Comparison of ENCODE assay signal across 20 cellular contexts in the genomic region with DNA sequence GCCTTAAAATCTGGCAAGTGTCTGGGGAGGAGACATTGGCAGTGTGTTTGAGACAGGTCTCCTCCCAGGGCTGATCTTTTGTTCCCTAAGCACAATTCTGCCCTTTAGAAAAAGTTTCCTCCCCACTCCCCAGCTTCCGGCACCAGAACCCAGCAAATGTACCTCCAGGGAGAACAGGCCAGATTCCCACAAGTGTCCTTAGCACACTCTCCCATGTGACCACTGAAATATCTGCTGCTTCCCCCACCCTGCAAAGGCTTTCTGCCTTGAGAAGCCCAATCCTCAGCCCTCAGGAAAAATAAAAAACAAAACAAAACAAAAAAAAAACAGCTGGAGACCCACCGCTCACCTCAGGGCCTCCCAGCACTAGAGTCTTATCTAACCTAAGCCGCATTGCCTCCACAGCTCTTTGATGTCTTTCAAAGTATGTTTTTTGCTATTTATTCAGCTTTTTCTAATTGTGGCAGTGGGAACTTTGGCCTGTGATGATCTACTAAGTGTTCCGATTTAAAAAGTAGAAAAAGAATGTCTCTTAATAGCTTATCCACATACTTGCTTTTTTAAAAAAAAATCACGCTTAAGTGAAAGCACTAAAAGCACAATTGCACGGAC. TPM values are rescaled to one million over a fixed set of nuclear protein-coding genes. Genes with fewer than 3 reads are reported as not detected.
DNase-seq lines count a peak whose midpoint lies in the region; ATAC-seq and TF ChIP-seq lines count a peak whose summit lies in the region.
"Had no signal": no experiment of that assay in that cellular context is flagged by ENCODE, and none has a peak within 500 bp of the region (broad histone marks: within the 10 kb centered on the region; RNA-seq: fewer than 3 reads in every experiment).

No MANE protein-coding gene starts in this region.

- peak overlapping the region in 4 of 10 donors; percentile 9 to 34 (median 32) for H3K27ac ChIP-seq in heart right ventricle
- no peak overlapping the region for H3K27ac ChIP-seq in osteoblast (ENCODE audit: low read depth, low read length)
- peak overlapping the region; percentile 84 for H3K27ac ChIP-seq in vagina
- H3K27ac ChIP-seq: parathyroid adenoma, RWPE1 had no signal

- H3K4me3 ChIP-seq in heart right ventricle (no peak overlapping the region), osteoblast (ENCODE audit: insufficient read depth, low read length) (no peak overlapping the region), vagina (no peak overlapping the region)

- H3K27me3 ChIP-seq in heart right ventricle (peaks cover 0 to 17% (median 2%) of the 10 kb centered on the region in 7 donors), osteoblast (ENCODE audit: insufficient read depth, low read length) (no peaks in the 10 kb centered on the region), vagina (no peaks in the 10 kb centered on the region)
- H3K27me3 ChIP-seq: BE2C had no signal

- ATAC-seq in Right ventricle myocardium inferior (peak; percentile 30), heart right ventricle (peak in 7 of 8 donors; percentile 35 to 67 (median 48)), HG02623 (IDR thresholded peaks at IDR 0.05; ENCODE audit: unreplicated experiment) (no peak)

- intact Hi-C loops in Right ventricle myocardium inferior (cut with DNase I) = loop anchor here (2.0 kb wide), 1 partner anchor 23 kb away; no protein-coding TSS in a partner anchor
- intact Hi-C loops in cardiac septum (cut with DNase I) = no loop called here
- intact Hi-C loops in heart right ventricle (cut with DNase I) = no loop called here
- intact Hi-C loops in vagina (cut with DNase I) = no loop called here

- no peak for TF ChIP-seq CTCF in heart right ventricle (IDR thresholded peaks at IDR 0.05)
- TF ChIP-seq CTCF in osteoblast (IDR thresholded peaks at IDR 0.05; ENCODE audit: extremely low read depth, low read depth, low read length) = no peak
- TF ChIP-seq CTCF in vagina (IDR thresholded peaks at IDR 0.05) = no peak

- H4K20me1 ChIP-seq in osteoblast (ENCODE audit: insufficient read depth, low read length) = no peaks in the 10 kb centered on the region

- peak overlapping the region; percentile 28 for H2AFZ ChIP-seq in osteoblast (ENCODE audit: low read length)
- H2AFZ ChIP-seq: parathyroid adenoma had no signal

- 71 to 80% methylated on average over 6 of the region's 6 CpGs for WGBS in heart right ventricle, 2 donors

- H3K79me2 ChIP-seq in osteoblast (ENCODE audit: insufficient read depth, low read length) = no peaks in the 10 kb centered on the region
- H3K79me2 ChIP-seq: parathyroid adenoma had no signal

- TF ChIP-seq POLR2A in vagina (IDR thresholded peaks at IDR 0.05) = no peak

- H3K4me2 ChIP-seq in osteoblast (ENCODE audit: insufficient read depth, low read length) = no peak overlapping the region

- DNase-seq in Right ventricle myocardium inferior (ENCODE audit: missing footprints) = no peak
- DNase-seq in cardiac septum (ENCODE audit: low spot score) = no peak
- DNase-seq in heart right ventricle = no peak
- DNase-seq in osteoblast (ENCODE audit: insufficient read length, low spot score, missing footprints) = no peak
- DNase-seq in vagina (ENCODE audit: extremely low spot score in 2 of 2) = no peak
- no peak for DNase-seq in NCI-H82 (lab: John Stamatoyannopoulos, UW)
- no peak for DNase-seq in NCI-H1105 (lab: John Stamatoyannopoulos, UW)
- DNase-seq: activated CD4-positive, alpha-beta T cell treated with anti-CD3 and anti-CD28 coated beads, Interleukin-2, amount 10 ng/mL, durations not matched to agents 24 days and 14 days; activated naive CD4-positive, alpha-beta T cell treated with Interleukin-2 at 50 U/mL for 16 hours; anterior cingulate cortex; BE2C; GDM1; MM.1S; NCI-H187; NCI-H446; small intestine; stimulated activated CD4-positive, alpha-beta T cell treated with anti-CD3 and anti-CD28 coated beads, Interleukin-4, amount 100 ng/mL, for 24 hours had no signal

- H3K36me3 ChIP-seq in heart right ventricle (no peaks in the 10 kb centered on the region), osteoblast (ENCODE audit: insufficient read depth, low read length) (no peaks in the 10 kb centered on the region), vagina (no peaks in the 10 kb centered on the region)
- H3K36me3 ChIP-seq: BE2C had no signal

- no peaks in the 10 kb centered on the region for H3K9me3 ChIP-seq in heart right ventricle
- H3K9me3 ChIP-seq in osteoblast (ENCODE audit: low read depth, low read length) = no peaks in the 10 kb centered on the region
- no peaks in the 10 kb centered on the region for H3K9me3 ChIP-seq in vagina
- H3K9me3 ChIP-seq: BE2C had no signal

- H3K4me1 ChIP-seq in heart right ventricle (peaks cover 0 to 38% (median 5%) of the 10 kb centered on the region in 9 donors), osteoblast (ENCODE audit: insufficient read depth, low read length) (peaks cover 39% of the 10 kb centered on the region), vagina (peaks cover 84% of the 10 kb centered on the region)
- H3K4me1 ChIP-seq: BE2C had no signal

RNA-seq across cellular contexts. Expression of gene FBLN1, which starts 29.0 kb away (rescaled TPM):
- 113 TPM for total RNA-seq in Right ventricle myocardium inferior
- total RNA-seq in cardiac septum = 70.1 TPM
- 100 to 1,000 TPM in 1 of 10 donors, 10 to 100 TPM in 9; 31.3 to 126 (median 51.0) TPM for total RNA-seq in heart right ventricle
- 10 to 100 TPM; 36.4 to 77.0 TPM for polyA plus RNA-seq in heart right ventricle
- total RNA-seq in osteoblast = 88.3 and 122 TPM in 2 replicates
- 1,019 TPM for total RNA-seq in vagina
- total RNA-seq: activated CD4-positive, alpha-beta T cell treated with anti-CD3 and anti-CD28 coated beads, Interleukin-2, amount 10 ng/mL, durations not matched to agents 24 days and 14 days had no signal
